ENCODE assay signal across 8 cellular contexts in genomic region chr5:177454397-177455035, GRCh38. TPM values are rescaled to one million over a fixed set of nuclear protein-coding genes. Genes with fewer than 3 reads are reported as not detected.
DNase-seq lines count a peak whose midpoint lies in the region; ATAC-seq and TF ChIP-seq lines count a peak whose summit lies in the region.

No MANE protein-coding gene starts in this region.

- H3K4me1 Mint-ChIP-seq in glutamatergic neuron (ENCODE audit: low read depth, unreplicated experiment), result peaks cover 10% of the 10 kb centered on the region
- peaks cover 17% of the 10 kb centered on the region for H3K4me1 Mint-ChIP-seq in osteocyte (ENCODE audit: unreplicated experiment)

- H3K4me3 Mint-ChIP-seq in glutamatergic neuron (ENCODE audit: unreplicated experiment) (peak overlapping the region; percentile 55), osteocyte (ENCODE audit: unreplicated experiment) (peak overlapping the region; percentile 67)

- DNase-seq in GM04504 (ENCODE audit: low read depth) (peak; percentile 75), HAP-1 (ENCODE audit: low spot score in 2 of 2) (peak; percentile 78 to 96), M059J (ENCODE audit: low read depth) (peak; percentile 87), glutamatergic neuron (peak; percentile 97), osteocyte (ENCODE audit: extremely low spot score, unreplicated experiment) (peak; percentile 98), thoracic aorta (ENCODE audit: low spot score) (no peak)
- DNase-seq in activated naive CD4-positive, alpha-beta T cell treated with anti-CD3 and anti-CD28 coated beads, Interleukin-2, amount 50 U/mL, for 72 hours (ENCODE audit: low spot score in 2 of 2), result peak; percentile 95 to 98

- H3K9me3 ChIP-seq in HAP-1, result no peaks in the 10 kb centered on the region
- H3K9me3 ChIP-seq in thoracic aorta, result no peaks in the 10 kb centered on the region

- H3K9me3 Mint-ChIP-seq in activated naive CD4-positive, alpha-beta T cell treated with anti-CD3 and anti-CD28 coated beads, Interleukin-2, amount 50 U/mL, for 72 hours, result no peaks in the 10 kb centered on the region
- H3K9me3 Mint-ChIP-seq in glutamatergic neuron (ENCODE audit: unreplicated experiment), result peaks cover 33% of the 10 kb centered on the region
- H3K9me3 Mint-ChIP-seq in osteocyte (ENCODE audit: unreplicated experiment), result no peaks in the 10 kb centered on the region

- peak; percentile 55 for ATAC-seq in SK-N-SH treated with all-trans-retinoic acid at 6 μM for 48 hours
- ATAC-seq in activated naive CD4-positive, alpha-beta T cell treated with anti-CD3 and anti-CD28 coated beads, Interleukin-2, amount 50 U/mL, for 72 hours, result peak; percentile 57 to 62
- ATAC-seq in thoracic aorta (ENCODE audit: insufficient number of reproducible peaks, low FRiP score, low read depth), result peak; percentile 39

- H3K27ac ChIP-seq in thoracic aorta, result peak overlapping the region; percentile 71 to 81

- in situ Hi-C loops in HAP-1 (cut with MboI; ENCODE audit: low sequenced_read_pairs), result no loop called here

- peaks cover 7% of the 10 kb centered on the region for H3K4me1 ChIP-seq in HAP-1
- H3K4me1 ChIP-seq in thoracic aorta (ENCODE audit: control insufficient read depth in 1 of 2, low read depth in 2 of 2), result peaks cover 14 to 46% of the 10 kb centered on the region in 2 donors

- no peaks in the 10 kb centered on the region for H3K36me3 Mint-ChIP-seq in activated naive CD4-positive, alpha-beta T cell treated with anti-CD3 and anti-CD28 coated beads, Interleukin-2, amount 50 U/mL, for 72 hours
- no peaks in the 10 kb centered on the region for H3K36me3 Mint-ChIP-seq in glutamatergic neuron (ENCODE audit: unreplicated experiment)
- H3K36me3 Mint-ChIP-seq in osteocyte (ENCODE audit: unreplicated experiment), result peaks cover 4% of the 10 kb centered on the region

- no peak overlapping the region for H3K27ac Mint-ChIP-seq in activated naive CD4-positive, alpha-beta T cell treated with anti-CD3 and anti-CD28 coated beads, Interleukin-2, amount 50 U/mL, for 72 hours
- H3K27ac Mint-ChIP-seq in glutamatergic neuron (ENCODE audit: unreplicated experiment) (no peak overlapping the region), osteocyte (ENCODE audit: unreplicated experiment) (no peak overlapping the region)

- H3K36me3 ChIP-seq in HAP-1 (replicated peaks) (peaks cover 28% of the 10 kb centered on the region), thoracic aorta (peaks cover 9% of the 10 kb centered on the region)

- H3K27me3 Mint-ChIP-seq in glutamatergic neuron (ENCODE audit: unreplicated experiment), result peaks cover 34% of the 10 kb centered on the region
- no peaks in the 10 kb centered on the region for H3K27me3 Mint-ChIP-seq in osteocyte (ENCODE audit: unreplicated experiment)

- H3K4me3 ChIP-seq in HAP-1 (peak overlapping the region; percentile 50), thoracic aorta (peak overlapping the region; percentile 74)

- peak; percentile 92 for TF ChIP-seq CTCF in glutamatergic neuron (IDR thresholded peaks at IDR 0.05; ENCODE audit: partially characterized antibody, unreplicated experiment)
- TF ChIP-seq CTCF in osteocyte (IDR thresholded peaks at IDR 0.05), result peak; percentile 95
- peak; percentile 95 for TF ChIP-seq CTCF in thoracic aorta (IDR thresholded peaks at IDR 0.05)

- H3K27me3 ChIP-seq in HAP-1 (ENCODE audit: low read depth), result no peaks in the 10 kb centered on the region
- no peaks in the 10 kb centered on the region for H3K27me3 ChIP-seq in thoracic aorta (replicated peaks; ENCODE audit: insufficient read depth)

TF ChIP-seq in SK-N-SH treated with all-trans-retinoic acid at 6 μM for 48 hours, 23 proteins besides CTCF, POLR2A, EP300 and RAD21:
- peak; percentile 81; the same call in 1 of the 2 replicates for TF ChIP-seq ZNF565 (CRISPR knock-in tag; conservative IDR thresholded peaks at IDR 0.05; ENCODE audit: low read depth)
- TF ChIP-seq ZC3H10 (CRISPR knock-in tag; IDR thresholded peaks at IDR 0.05), result no peak
- peak; percentile 62; the same call in 1 of the 2 replicates for TF ChIP-seq ZFP30 (CRISPR knock-in tag; IDR thresholded peaks at IDR 0.05)
- TF ChIP-seq ZFP3 (CRISPR knock-in tag; IDR thresholded peaks at IDR 0.05), result peak; percentile 65
- TF ChIP-seq CSDC2 (CRISPR knock-in tag; IDR thresholded peaks at IDR 0.05), result peak; percentile 72; the same call in 1 of the 2 replicates
- peak; percentile 51; the same call in 1 of the 2 replicates for TF ChIP-seq SNAI2 (CRISPR knock-in tag; IDR thresholded peaks at IDR 0.05)

RNA-seq across cellular contexts. Expression of gene PRR7, which starts 7.9 kb away (rescaled TPM):
- 24.8 and 44.4 TPM in 2 replicates for total RNA-seq in M059J (2014; rRNA removed; shearing (Covaris generic))
- 10 to 100 TPM in 1 of 2 donors, 1 to 10 TPM in 1; 4.1 to 11.4 TPM for total RNA-seq in activated naive CD4-positive, alpha-beta T cell treated with anti-CD3 and anti-CD28 coated beads, Interleukin-2, amount 50 U/mL, for 72 hours
- total RNA-seq in glutamatergic neuron (ENCODE audit: unreplicated experiment) (4.1 TPM), osteocyte (2.8 and 4.4 TPM in 2 replicates), thoracic aorta (10 to 100 TPM in 1 of 2 donors, 1 to 10 TPM in 1; 4.1 to 11.0 TPM)

RNA-seq across cellular contexts. Expression of gene DBN1, which starts 18.9 kb away (rescaled TPM):
- 73.0 and 121 TPM in 2 replicates for total RNA-seq in M059J (2014; rRNA removed; shearing (Covaris generic))
- 10 to 100 TPM in 1 of 2 donors, 1 to 10 TPM in 1; 5.5 to 20.2 TPM for total RNA-seq in activated naive CD4-positive, alpha-beta T cell treated with anti-CD3 and anti-CD28 coated beads, Interleukin-2, amount 50 U/mL, for 72 hours
- 1,261 TPM for total RNA-seq in glutamatergic neuron (ENCODE audit: unreplicated experiment)
- 248 and 249 TPM in 2 replicates for total RNA-seq in osteocyte
- 100 to 1,000 TPM in 1 of 2 donors, 10 to 100 TPM in 1; 91.2 to 132 TPM for total RNA-seq in thoracic aorta

RNA-seq across cellular contexts. Expression of gene GRK6, which starts 28.0 kb away (rescaled TPM):
- total RNA-seq in M059J (2014; rRNA removed; shearing (Covaris generic)), result 20.2 and 37.3 TPM in 2 replicates
- total RNA-seq in activated naive CD4-positive, alpha-beta T cell treated with anti-CD3 and anti-CD28 coated beads, Interleukin-2, amount 50 U/mL, for 72 hours, result 100 to 1,000 TPM; 104 to 125 TPM
- 43.9 TPM for total RNA-seq in glutamatergic neuron (ENCODE audit: unreplicated experiment)
- 35.6 and 38.2 TPM in 2 replicates for total RNA-seq in osteocyte
- total RNA-seq in thoracic aorta, result 10 to 100 TPM; 27.3 to 33.3 TPM

RNA-seq across cellular contexts. Expression of gene PDLIM7, which starts 42.9 kb away (rescaled TPM):
- total RNA-seq in M059J (2014; rRNA removed; shearing (Covaris generic)), result 172 and 230 TPM in 2 replicates
- 10 to 100 TPM; 44.6 to 47.5 TPM for total RNA-seq in activated naive CD4-positive, alpha-beta T cell treated with anti-CD3 and anti-CD28 coated beads, Interleukin-2, amount 50 U/mL, for 72 hours
- total RNA-seq in glutamatergic neuron (ENCODE audit: unreplicated experiment) (430 TPM), osteocyte (312 and 358 TPM in 2 replicates), thoracic aorta (100 to 1,000 TPM; 626 to 891 TPM)

RNA-seq across cellular contexts. Expression of gene F12, which starts 45.2 kb away (rescaled TPM):
- 1.7 and 2.4 TPM in 2 replicates for total RNA-seq in M059J (2014; rRNA removed; shearing (Covaris generic))
- 1 to 10 TPM; 2.2 to 9.8 TPM for total RNA-seq in activated naive CD4-positive, alpha-beta T cell treated with anti-CD3 and anti-CD28 coated beads, Interleukin-2, amount 50 U/mL, for 72 hours
- total RNA-seq in glutamatergic neuron (ENCODE audit: unreplicated experiment) (5.4 TPM), osteocyte (1.0 and 1.5 TPM in 2 replicates), thoracic aorta (not detected)
